ENCODE assay signal across 8 cellular contexts in genomic region chr19:13241321-13242104, GRCh38.
A peak's percentile ranks its signal among the peaks of the same experiment; 100 is the strongest.
DNase-seq lines count a peak whose midpoint lies in the region; ATAC-seq lines count a peak whose summit lies in the region.

No MANE protein-coding gene starts in this region.

- no peak overlapping the region for H3K4me3 Mint-ChIP-seq in activated CD4-positive, alpha-beta T cell treated with anti-CD3 and anti-CD28 coated beads for 36 hours
- no peak overlapping the region for H3K4me3 Mint-ChIP-seq in activated CD4-positive, alpha-beta T cell treated with anti-CD3 and anti-CD28 coated beads, Interleukin-2, amount 10 ng/mL, durations not matched to agents 7 days and 5 days
- H3K4me3 Mint-ChIP-seq in activated naive CD8-positive, alpha-beta T cell treated with anti-CD3 and anti-CD28 coated beads for 36 hours: peak overlapping the region; percentile 16

- DNase-seq in activated CD4-positive, alpha-beta T cell treated with anti-CD3 and anti-CD28 coated beads for 36 hours: peak; percentile 58
- no peak for DNase-seq in activated CD4-positive, alpha-beta T cell treated with anti-CD3 and anti-CD28 coated beads, Interleukin-2, amount 10 ng/mL, durations not matched to agents 7 days and 5 days
- peak; percentile 52 for DNase-seq in NAMALWA (ENCODE audit: low spot score)
- DNase-seq in activated naive CD8-positive, alpha-beta T cell treated with anti-CD3 and anti-CD28 coated beads for 36 hours: peak; percentile 43
- peak; percentile 19 for DNase-seq in stimulated activated CD8-positive, alpha-beta memory T cell treated with anti-CD3 and anti-CD28 coated beads, Interleukin-12 subunit alpha, Interleukin-12 subunit beta, amount 100 ng/mL, for 24 hours (ENCODE audit: extremely low read depth)
- no peak for DNase-seq in T-helper 9 cell

- no peak overlapping the region for H3K27ac Mint-ChIP-seq in activated CD4-positive, alpha-beta T cell treated with anti-CD3 and anti-CD28 coated beads for 36 hours
- H3K27ac Mint-ChIP-seq in activated CD4-positive, alpha-beta T cell treated with anti-CD3 and anti-CD28 coated beads, Interleukin-2, amount 10 ng/mL, durations not matched to agents 7 days and 5 days: no peak overlapping the region
- peak overlapping the region; percentile 73 for H3K27ac Mint-ChIP-seq in activated naive CD8-positive, alpha-beta T cell treated with anti-CD3 and anti-CD28 coated beads for 36 hours

- intact Hi-C loops in activated CD4-positive, alpha-beta T cell treated with anti-CD3 and anti-CD28 coated beads for 36 hours (cut with DNase I, micrococcal nuclease): no loop called here

- H3K9me3 Mint-ChIP-seq in activated CD4-positive, alpha-beta T cell treated with anti-CD3 and anti-CD28 coated beads for 36 hours (ENCODE audit: low read depth): no peaks in the 10 kb centered on the region
- no peaks in the 10 kb centered on the region for H3K9me3 Mint-ChIP-seq in activated CD4-positive, alpha-beta T cell treated with anti-CD3 and anti-CD28 coated beads, Interleukin-2, amount 10 ng/mL, durations not matched to agents 7 days and 5 days
- H3K9me3 Mint-ChIP-seq in activated naive CD8-positive, alpha-beta T cell treated with anti-CD3 and anti-CD28 coated beads for 36 hours: peaks cover 1% of the 10 kb centered on the region

- H3K36me3 Mint-ChIP-seq in activated CD4-positive, alpha-beta T cell treated with anti-CD3 and anti-CD28 coated beads for 36 hours (ENCODE audit: low read depth): no peaks in the 10 kb centered on the region
- H3K36me3 Mint-ChIP-seq in activated CD4-positive, alpha-beta T cell treated with anti-CD3 and anti-CD28 coated beads, Interleukin-2, amount 10 ng/mL, durations not matched to agents 7 days and 5 days (ENCODE audit: low read depth): no peaks in the 10 kb centered on the region
- H3K36me3 Mint-ChIP-seq in activated naive CD8-positive, alpha-beta T cell treated with anti-CD3 and anti-CD28 coated beads for 36 hours: no peaks in the 10 kb centered on the region

- CTCF ChIA-PET in activated CD4-positive, alpha-beta T cell treated with anti-CD3 and anti-CD28 coated beads for 36 hours (lab: Charles Lee): interaction anchor here (0.5 to 0.7 kb wide), 2 partner anchors 9 to 348 kb away, joined by 3 read pairs; no protein-coding TSS in a partner anchor
- CTCF ChIA-PET in activated CD4-positive, alpha-beta T cell treated with anti-CD3 and anti-CD28 coated beads, Interleukin-2, amount 10 ng/mL, durations not matched to agents 7 days and 5 days (lab: Charles Lee): interaction anchor here (2.1 kb wide), 1 partner anchor 25 kb away, joined by 4 read pairs; no protein-coding TSS in a partner anchor

- H3K4me1 Mint-ChIP-seq in activated CD4-positive, alpha-beta T cell treated with anti-CD3 and anti-CD28 coated beads for 36 hours: peaks cover 20% of the 10 kb centered on the region
- peaks cover 17% of the 10 kb centered on the region for H3K4me1 Mint-ChIP-seq in activated CD4-positive, alpha-beta T cell treated with anti-CD3 and anti-CD28 coated beads, Interleukin-2, amount 10 ng/mL, durations not matched to agents 7 days and 5 days
- peaks cover 18% of the 10 kb centered on the region for H3K4me1 Mint-ChIP-seq in activated naive CD8-positive, alpha-beta T cell treated with anti-CD3 and anti-CD28 coated beads for 36 hours

- POLR2A ChIA-PET in activated CD4-positive, alpha-beta T cell treated with anti-CD3 and anti-CD28 coated beads for 36 hours (lab: Charles Lee): no interaction called here
- POLR2A ChIA-PET in activated CD4-positive, alpha-beta T cell treated with anti-CD3 and anti-CD28 coated beads, Interleukin-2, amount 10 ng/mL, durations not matched to agents 7 days and 5 days (lab: Charles Lee): no interaction called here

- peak; percentile 62 for ATAC-seq in activated CD4-positive, alpha-beta T cell treated with anti-CD3 and anti-CD28 coated beads for 36 hours
- ATAC-seq in GM18502 (IDR thresholded peaks at IDR 0.05; ENCODE audit: poor library complexity, unreplicated experiment) (no peak), HG02938 (IDR thresholded peaks at IDR 0.05; ENCODE audit: unreplicated experiment) (no peak)

- H3K27me3 Mint-ChIP-seq in activated CD4-positive, alpha-beta T cell treated with anti-CD3 and anti-CD28 coated beads for 36 hours: no peaks in the 10 kb centered on the region
- H3K27me3 Mint-ChIP-seq in activated CD4-positive, alpha-beta T cell treated with anti-CD3 and anti-CD28 coated beads, Interleukin-2, amount 10 ng/mL, durations not matched to agents 7 days and 5 days: no peaks in the 10 kb centered on the region
- H3K27me3 Mint-ChIP-seq in activated naive CD8-positive, alpha-beta T cell treated with anti-CD3 and anti-CD28 coated beads for 36 hours: no peaks in the 10 kb centered on the region

Comparison
In these comparisons a context has a peak if more than half of its experiments do, and no peak if none do; other contexts are left out.
1. DNase-seq: peak in activated CD4-positive, alpha-beta T cell treated with anti-CD3 and anti-CD28 coated beads for 36 hours (single experiment), NAMALWA (single experiment), activated naive CD8-positive, alpha-beta T cell treated with anti-CD3 and anti-CD28 coated beads for 36 hours (single experiment) and stimulated activated CD8-positive, alpha-beta memory T cell treated with anti-CD3 and anti-CD28 coated beads, Interleukin-12 subunit alpha, Interleukin-12 subunit beta, amount 100 ng/mL, for 24 hours (single experiment); none in activated CD4-positive, alpha-beta T cell treated with anti-CD3 and anti-CD28 coated beads, Interleukin-2, amount 10 ng/mL, durations not matched to agents 7 days and 5 days (single experiment) and T-helper 9 cell (single experiment).